Comparison of ENCODE assay signal across 8 cellular contexts in the genomic region with DNA sequence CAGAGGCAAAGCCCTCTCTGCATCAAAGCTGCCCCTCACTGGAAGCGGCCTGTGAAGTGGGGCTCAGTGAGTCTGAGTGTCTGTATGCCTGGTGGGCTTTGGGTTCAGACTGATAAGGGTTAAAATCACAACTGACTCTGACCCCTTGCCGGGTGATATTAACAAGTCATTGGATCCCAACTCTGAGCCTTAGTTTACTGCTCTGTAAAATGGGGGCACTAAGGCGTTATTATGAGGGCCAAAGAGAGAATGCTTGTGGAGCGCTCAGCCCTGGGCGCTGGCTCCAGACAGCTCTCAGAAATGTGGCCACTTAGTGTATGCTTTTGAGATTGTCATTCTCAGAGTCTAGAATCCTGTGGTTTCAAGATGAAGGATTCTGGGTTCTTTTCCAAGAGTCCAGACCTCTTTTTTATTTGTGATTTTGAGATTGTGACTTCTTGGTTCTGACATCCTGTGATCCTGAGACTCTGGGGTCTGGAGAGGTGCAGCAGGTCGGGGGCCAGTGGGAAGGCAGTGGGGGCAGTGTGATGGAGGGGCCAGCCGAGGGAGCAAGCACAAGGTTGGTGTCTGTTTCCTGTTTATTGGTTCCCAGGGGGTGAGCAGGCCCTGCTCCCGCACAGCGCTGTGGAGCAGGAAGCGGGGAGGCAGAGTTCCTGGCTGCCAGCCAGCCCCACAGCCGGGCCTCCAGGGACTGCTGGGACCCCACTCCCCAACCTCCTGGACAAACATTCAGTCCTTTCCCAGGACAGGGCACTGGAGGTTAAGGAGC. TPM values are rescaled to one million over a fixed set of nuclear protein-coding genes. Genes with fewer than 3 reads are reported as not detected.
DNase-seq lines count a peak whose midpoint lies in the region; ATAC-seq and TF ChIP-seq lines count a peak whose summit lies in the region.
"Had no signal": no experiment of that assay in that cellular context is flagged by ENCODE, and none has a peak within 500 bp of the region (broad histone marks: within the 10 kb centered on the region; RNA-seq: fewer than 3 reads in every experiment).

No MANE protein-coding gene starts in this region.

- H3K4me3 ChIP-seq in ascending aorta (peak overlapping the region; percentile 9 to 29), left lung (no peak overlapping the region), testis (no peak overlapping the region)

- H3K27me3 ChIP-seq in ascending aorta (no peaks in the 10 kb centered on the region), left lung (no peaks in the 10 kb centered on the region), testis (no peaks in the 10 kb centered on the region)

- ATAC-seq in left lung, result no peak
- no peak for ATAC-seq in GM18861 (IDR thresholded peaks at IDR 0.05; ENCODE audit: unreplicated experiment)
- no peak for ATAC-seq in HG02759 (IDR thresholded peaks at IDR 0.05; ENCODE audit: unreplicated experiment)

- WGBS in testis, 2 donors, result 40 to 51% methylated on average over 8 to 11 of the region's 11 CpGs

- TF ChIP-seq CTCF in ascending aorta (IDR thresholded peaks at IDR 0.05), result no peak
- no peak for TF ChIP-seq CTCF in left lung (IDR thresholded peaks at IDR 0.05)
- no peak for TF ChIP-seq CTCF in testis (IDR thresholded peaks at IDR 0.05)

- in situ Hi-C loops in ACHN (cut with HindIII; ENCODE audit: low pct_ligation_motif_present, low pct_unique_long_range_greater_than_20kb, low sequenced_read_pairs), result no loop called here

- H3K36me3 ChIP-seq in ascending aorta (no peaks in the 10 kb centered on the region), left lung (no peaks in the 10 kb centered on the region), testis (ENCODE audit: low read depth, missing control alignments) (no peaks in the 10 kb centered on the region)

- DNase-seq in ascending aorta (ENCODE audit: low spot score in 2 of 2) (no peak), left lung (peak in 1 of 2 donors; percentile 83), testis (no peak), ACHN (no peak)

- H3K9me3 ChIP-seq in ascending aorta (no peaks in the 10 kb centered on the region), left lung (no peaks in the 10 kb centered on the region), testis (no peaks in the 10 kb centered on the region)

- no peak for TF ChIP-seq RAD21 in Ishikawa (IDR thresholded peaks at IDR 0.05; ENCODE audit: low read depth)

- H3K4me1 ChIP-seq in ascending aorta (peaks cover 71 to 97% of the 10 kb centered on the region in 2 donors), left lung (peaks cover 65 to 82% of the 10 kb centered on the region in 2 donors), testis (peaks cover 75% of the 10 kb centered on the region)

- TF ChIP-seq EP300 in Ishikawa (IDR thresholded peaks at IDR 0.05; ENCODE audit: borderline replicate concordance), result no peak

- H3K27ac ChIP-seq in ascending aorta (peak overlapping the region; percentile 94 to 96), left lung (peak overlapping the region; percentile 18 to 83), testis (peak overlapping the region; percentile 76 to 90)

- intact Hi-C loops in ascending aorta (cut with DNase I) (loop anchor here (5.0 kb wide), 1 partner anchor 64 kb away; no protein-coding TSS in a partner anchor), left lung (cut with DNase I) (no loop called here), testis (cut with DNase I; ENCODE audit: low total_unique reads) (no loop called here)

- TF ChIP-seq POLR2A in testis (IDR thresholded peaks at IDR 0.05), result no peak

TF ChIP-seq in Ishikawa, 13 proteins besides CTCF, POLR2A, EP300 and RAD21:
- TF ChIP-seq TCF12 (IDR thresholded peaks at IDR 0.05; ENCODE audit: low read depth) (no peak), NFIC (IDR thresholded peaks at IDR 0.05) (0 out of 2 replicates have a peak, but pooled peaks have one; percentile 22), CEBPB (IDR thresholded peaks at IDR 0.05) (no peak)
TF ChIP-seq in Ishikawa: peak in this region for 1.

RNA-seq across cellular contexts. Expression of a gene that starts 13.4 kb away (rescaled TPM):
- total RNA-seq in ascending aorta (193 TPM), left lung (10 to 100 TPM; 56.3 to 69.1 TPM), testis (10 to 100 TPM; 50.1 to 58.5 TPM)
- 29.4 TPM for polyA plus RNA-seq in testis (ENCODE audit: insufficient read depth, low read depth, low replicate concordance)

RNA-seq across cellular contexts. Expression of a gene that starts 49.4 kb away (rescaled TPM):
- total RNA-seq in ascending aorta (8.8 TPM), left lung (1 to 10 TPM; 2.2 to 4.8 TPM), testis (under 1 TPM; 0.25 to 0.47 TPM)
- 2.7 TPM for polyA plus RNA-seq in testis (ENCODE audit: insufficient read depth, low read depth, low replicate concordance)
- total RNA-seq: bronchial epithelial cell had no signal

RNA-seq across cellular contexts. Expression of a gene that starts 54.7 kb away (rescaled TPM):
- total RNA-seq in ascending aorta (25.7 TPM), left lung (10 to 100 TPM; 11.7 to 30.7 TPM), testis (1 to 10 TPM; 8.4 to 8.6 TPM)
- polyA plus RNA-seq in testis (ENCODE audit: insufficient read depth, low read depth, low replicate concordance), result 6.2 TPM

Comparison
In these comparisons a context has a peak if more than half of its experiments do, and no peak if none do; other contexts are left out.
1. H3K4me3 ChIP-seq: peak in ascending aorta (2 of 2); none in left lung (0 of 2) and testis (0 of 2).
2. Peak in every context shown above with its lines, with median percentiles within 50 percentile points of each other: H3K27ac ChIP-seq.